ENCODE assay signal across 8 cellular contexts in genomic region chr9:87973791-87974292, GRCh38. TPM values are rescaled to one million over a fixed set of nuclear protein-coding genes. Genes with fewer than 3 reads are reported as not detected.
A peak's percentile ranks its signal among the peaks of the same experiment; 100 is the strongest.
DNase-seq lines count a peak whose midpoint lies in the region; ATAC-seq lines count a peak whose summit lies in the region.

No MANE protein-coding gene starts in this region.

- H3K36me3 Mint-ChIP-seq in activated naive CD8-positive, alpha-beta T cell treated with anti-CD3 and anti-CD28 coated beads, Interleukin-2, amount 10 ng/mL, durations not matched to agents 7 days and 5 days = no peaks in the 10 kb centered on the region

- no peaks in the 10 kb centered on the region for H3K9me3 Mint-ChIP-seq in activated naive CD8-positive, alpha-beta T cell treated with anti-CD3 and anti-CD28 coated beads, Interleukin-2, amount 10 ng/mL, durations not matched to agents 7 days and 5 days

- H3K27ac ChIP-seq in temporal lobe (ENCODE audit: low read depth, low read length) = peak overlapping the region; percentile 92

- no peak for ATAC-seq in activated naive CD8-positive, alpha-beta T cell treated with anti-CD3 and anti-CD28 coated beads, Interleukin-2, amount 10 ng/mL, durations not matched to agents 7 days and 5 days (ENCODE audit: low read depth)
- no peak for ATAC-seq in HG03045 (IDR thresholded peaks at IDR 0.05; ENCODE audit: unreplicated experiment)

- DNase-seq in SIG-M5 treated with dmso at 0.1 percent for 504 hours (lab: John Stamatoyannopoulos, UW; ENCODE audit: unreplicated experiment) = peak; percentile 45
- DNase-seq in SIG-M5 (lab: John Stamatoyannopoulos, UW) = no peak
- DNase-seq in activated naive CD8-positive, alpha-beta T cell treated with anti-CD3 and anti-CD28 coated beads, Interleukin-2, amount 10 ng/mL, durations not matched to agents 7 days and 5 days = peak; percentile 37
- peak; percentile 6 for DNase-seq in iris pigment epithelial cell (ENCODE audit: low read depth)
- DNase-seq in middle frontal gyrus (ENCODE audit: extremely low spot score, low spot score) = no peak
- no peak for DNase-seq in SHP77 treated with DMSO at 0.1 percent for 48 hours (lab: John Stamatoyannopoulos, UW)

- peak overlapping the region; percentile 97 for H3K27ac Mint-ChIP-seq in activated naive CD8-positive, alpha-beta T cell treated with anti-CD3 and anti-CD28 coated beads, Interleukin-2, amount 10 ng/mL, durations not matched to agents 7 days and 5 days

- POLR2A ChIA-PET in activated naive CD8-positive, alpha-beta T cell treated with anti-CD3 and anti-CD28 coated beads, Interleukin-2, amount 10 ng/mL, durations not matched to agents 7 days and 5 days (lab: Charles Lee) = no interaction called here

- H3K4me1 Mint-ChIP-seq in activated naive CD8-positive, alpha-beta T cell treated with anti-CD3 and anti-CD28 coated beads, Interleukin-2, amount 10 ng/mL, durations not matched to agents 7 days and 5 days = peaks cover 10% of the 10 kb centered on the region

- peak overlapping the region; percentile 95 for H3K4me3 Mint-ChIP-seq in activated naive CD8-positive, alpha-beta T cell treated with anti-CD3 and anti-CD28 coated beads, Interleukin-2, amount 10 ng/mL, durations not matched to agents 7 days and 5 days

- H3K27me3 Mint-ChIP-seq in activated naive CD8-positive, alpha-beta T cell treated with anti-CD3 and anti-CD28 coated beads, Interleukin-2, amount 10 ng/mL, durations not matched to agents 7 days and 5 days = no peaks in the 10 kb centered on the region

RNA-seq across cellular contexts. Expression of gene CDK20, which starts 0.5 kb away (rescaled TPM):
- total RNA-seq in activated naive CD8-positive, alpha-beta T cell treated with anti-CD3 and anti-CD28 coated beads, Interleukin-2, amount 10 ng/mL, durations not matched to agents 7 days and 5 days = 1 to 10 TPM; 3.3 to 3.6 TPM
- total RNA-seq in temporal lobe = 9.1 TPM

RNA-seq across cellular contexts. Expression of gene SPATA31C1, which starts 56.1 kb away (rescaled TPM):
- not detected for total RNA-seq in activated naive CD8-positive, alpha-beta T cell treated with anti-CD3 and anti-CD28 coated beads, Interleukin-2, amount 10 ng/mL, durations not matched to agents 7 days and 5 days
- total RNA-seq in temporal lobe = not detected

Comparison
In these comparisons a context has a peak if more than half of its experiments do, and no peak if none do; other contexts are left out.
1. DNase-seq: peak in SIG-M5 treated with dmso at 0.1 percent for 504 hours (single experiment), activated naive CD8-positive, alpha-beta T cell treated with anti-CD3 and anti-CD28 coated beads, Interleukin-2, amount 10 ng/mL, durations not matched to agents 7 days and 5 days (single experiment) and iris pigment epithelial cell (single experiment); none in SIG-M5 (single experiment), middle frontal gyrus (single experiment) and SHP77 treated with DMSO at 0.1 percent for 48 hours (single experiment).